10 cellular contexts compared by ENCODE assay signal in the genomic region with DNA sequence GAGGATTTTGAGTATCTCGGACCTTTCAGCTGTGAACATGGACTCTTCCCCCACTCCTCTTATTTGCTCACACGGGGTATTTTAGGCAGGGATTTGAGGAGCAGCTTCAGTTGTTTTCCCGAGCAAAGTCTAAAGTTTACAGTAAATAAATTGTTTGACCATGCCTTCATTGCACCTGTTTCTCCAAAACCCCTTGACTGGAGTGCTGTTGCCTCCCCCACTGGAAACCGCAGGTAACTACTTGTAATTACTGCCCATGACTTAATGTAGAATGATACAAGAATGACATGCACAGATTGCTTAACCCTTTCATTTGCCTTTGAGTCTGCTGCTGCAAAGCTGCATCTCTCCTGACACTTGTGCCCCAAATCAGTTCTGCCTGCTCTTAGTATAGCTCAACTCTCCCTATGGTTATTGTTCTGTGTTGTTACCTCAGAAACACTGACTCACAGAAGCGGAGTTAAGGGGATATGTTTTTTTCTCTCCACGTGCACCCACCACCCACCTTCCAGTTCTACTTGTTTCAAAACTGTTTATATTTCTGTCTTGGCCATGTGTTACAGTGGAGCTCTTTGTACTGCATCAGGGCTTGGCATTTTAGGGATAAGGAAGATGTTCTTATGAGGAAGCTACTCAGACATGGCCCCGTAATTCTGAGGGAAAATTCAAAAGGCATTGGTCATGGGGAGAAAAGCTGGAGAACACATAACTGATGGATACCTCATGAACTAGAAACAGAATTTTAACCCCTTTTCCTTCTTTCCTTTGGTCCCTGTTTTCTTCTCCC. TPM values are rescaled to one million over a fixed set of nuclear protein-coding genes. Genes with fewer than 3 reads are reported as not detected.
DNase-seq lines count a peak whose midpoint lies in the region; ATAC-seq, FAIRE-seq and TF ChIP-seq lines count a peak whose summit lies in the region.
"Had no signal": no experiment of that assay in that cellular context is flagged by ENCODE, and none has a peak within 500 bp of the region (broad histone marks: within the 10 kb centered on the region; RNA-seq: fewer than 3 reads in every experiment).

No MANE protein-coding gene starts in this region.

- H3K9me1 ChIP-seq in keratinocyte (ENCODE audit: control insufficient read depth, extremely low read depth, insufficient read depth, low read length): no peaks in the 10 kb centered on the region

- H3K9me3 ChIP-seq in T-helper 17 cell (ENCODE audit: control insufficient read depth, low read length, poor library complexity, severe bottlenecking) (no peaks in the 10 kb centered on the region), keratinocyte (ENCODE audit: control insufficient read depth, low read depth, low read length) (no peaks in the 10 kb centered on the region), thoracic aorta (no peaks in the 10 kb centered on the region)

- H3K4me1 ChIP-seq in keratinocyte (ENCODE audit: control insufficient read depth, extremely low read depth, insufficient read depth, low read length): peaks cover 29% of the 10 kb centered on the region
- H3K4me1 ChIP-seq in thoracic aorta (ENCODE audit: control insufficient read depth in 1 of 2, low read depth in 2 of 2): peaks cover 13 to 39% of the 10 kb centered on the region in 2 donors

- H3K27me3 ChIP-seq in keratinocyte (ENCODE audit: control insufficient read depth, extremely low read depth, insufficient read depth, low read length) (no peaks in the 10 kb centered on the region), thoracic aorta (replicated peaks; ENCODE audit: insufficient read depth) (no peaks in the 10 kb centered on the region)

- TF ChIP-seq CTCF in keratinocyte (optimal IDR thresholded peaks at IDR 0.05 in 1 of 3, IDR thresholded peaks at IDR 0.05 in 1 of 3, conservative IDR thresholded peaks at IDR 0.05 in 1 of 3; ENCODE audit: extremely low read depth in 1 of 3, insufficient read depth in 2 of 3, low read length in 3 of 3): peak; percentile 30 to 65 (median 36)
- no peak for TF ChIP-seq CTCF in thoracic aorta (IDR thresholded peaks at IDR 0.05)

- no peak for TF ChIP-seq POLR2A in GM12891 (IDR thresholded peaks at IDR 0.05; ENCODE audit: low read depth, low read length)

- no peak for DNase-seq in activated T-cell treated with anti-CD3 and anti-CD28 coated beads, Interleukin-2, amount 50 U/mL, for 4 hours
- DNase-seq in activated T-cell treated with anti-CD3 and anti-CD28 coated beads, Interleukin-2, amount 50 U/mL, for 1 hour: no peak
- DNase-seq in T-helper 17 cell: no peak
- DNase-seq in keratinocyte (ENCODE audit: low read depth, low spot score): no peak
- DNase-seq in thoracic aorta (ENCODE audit: low spot score): no peak
- DNase-seq in mucosa of gallbladder (ENCODE audit: low spot score): no peak
- DNase-seq in GM12891 (ENCODE audit: insufficient read length, low spot score): no peak
- DNase-seq: DND-41 had no signal

- dilution Hi-C loops in keratinocyte (cut with MboI; ENCODE audit: extremely low pct_ligation_motif_present, low sequenced_read_pairs): no loop called here

- H3K36me3 ChIP-seq in keratinocyte (ENCODE audit: control insufficient read depth in 2 of 2, extremely low read depth in 1 of 2, insufficient read depth in 2 of 2, low read length in 2 of 2) (peaks cover 11 to 27% of the 10 kb centered on the region in 2 experiments), thoracic aorta (no peaks in the 10 kb centered on the region)

- no peak for ATAC-seq in activated T-cell treated with anti-CD3 and anti-CD28 coated beads, Interleukin-2, amount 50 U/mL, for 4 hours
- ATAC-seq in T-helper 17 cell (no peak), thoracic aorta (ENCODE audit: insufficient number of reproducible peaks, low FRiP score, low read depth) (no peak), HG03175 (IDR thresholded peaks at IDR 0.05; ENCODE audit: unreplicated experiment) (no peak)

- peak overlapping the region; percentile 72 to 99 (median 83) for H3K4me3 ChIP-seq in keratinocyte (ENCODE audit: control insufficient read depth in 2 of 3, extremely low read depth in 1 of 3, insufficient read depth in 2 of 3, low read depth in 1 of 3, low read length in 3 of 3)
- peak overlapping the region; percentile 74 for H3K4me3 ChIP-seq in thoracic aorta

- peaks cover 70% of the 10 kb centered on the region for H3K79me2 ChIP-seq in keratinocyte (ENCODE audit: control insufficient read depth, insufficient read depth, low read length)

- H3K9ac ChIP-seq in keratinocyte (ENCODE audit: control insufficient read depth, extremely low read depth, insufficient read depth, low read length): peak overlapping the region; percentile 88

- peaks cover 42% of the 10 kb centered on the region for H4K20me1 ChIP-seq in keratinocyte (ENCODE audit: control insufficient read depth, extremely low read depth, insufficient read depth, low read length)

- no peak overlapping the region for H2AFZ ChIP-seq in keratinocyte (ENCODE audit: control insufficient read depth, low read length)

- H3K27ac ChIP-seq in keratinocyte (ENCODE audit: control insufficient read depth, insufficient read depth, low read length): peak overlapping the region; percentile 94
- no peak overlapping the region for H3K27ac ChIP-seq in thoracic aorta

- H3K4me3 Mint-ChIP-seq in activated T-cell treated with anti-CD3 and anti-CD28 coated beads, Interleukin-2, amount 50 U/mL, for 4 hours: peak overlapping the region; percentile 83
- H3K4me3 Mint-ChIP-seq in T-helper 17 cell: peak overlapping the region; percentile 90

- FAIRE-seq in keratinocyte (lab: Jason Lieb, UNC) (peak; percentile 61), GM12891 (lab: Jason Lieb, UNC) (no peak)
- FAIRE-seq: colon had no signal

- H3K4me2 ChIP-seq in keratinocyte (ENCODE audit: control insufficient read depth, extremely low read depth, insufficient read depth, low read depth, low read length): peak overlapping the region; percentile 82

- no peaks in the 10 kb centered on the region for H3K36me3 Mint-ChIP-seq in activated T-cell treated with anti-CD3 and anti-CD28 coated beads, Interleukin-2, amount 50 U/mL, for 4 hours (ENCODE audit: insufficient read depth)
- peaks cover 2% of the 10 kb centered on the region for H3K36me3 Mint-ChIP-seq in T-helper 17 cell (ENCODE audit: low read depth)

- peak overlapping the region; percentile 67 for H3K27ac Mint-ChIP-seq in T-helper 17 cell

- H3K9me3 Mint-ChIP-seq in activated T-cell treated with anti-CD3 and anti-CD28 coated beads, Interleukin-2, amount 50 U/mL, for 4 hours: no peaks in the 10 kb centered on the region

- H3K27me3 Mint-ChIP-seq in activated T-cell treated with anti-CD3 and anti-CD28 coated beads, Interleukin-2, amount 50 U/mL, for 4 hours (ENCODE audit: low read depth): no peaks in the 10 kb centered on the region
- H3K27me3 Mint-ChIP-seq in T-helper 17 cell: peaks cover 13% of the 10 kb centered on the region

- H3K4me1 Mint-ChIP-seq in activated T-cell treated with anti-CD3 and anti-CD28 coated beads, Interleukin-2, amount 50 U/mL, for 4 hours (ENCODE audit: low read depth): peaks cover 58% of the 10 kb centered on the region
- H3K4me1 Mint-ChIP-seq in T-helper 17 cell: peaks cover 56% of the 10 kb centered on the region

TF ChIP-seq in GM12891, 5 proteins besides CTCF, POLR2A, EP300 and RAD21:
- TF ChIP-seq SPI1 (IDR thresholded peaks at IDR 0.05; ENCODE audit: low read depth, low read length) (no peak), POLR2AphosphoS5 (IDR thresholded peaks at IDR 0.05; ENCODE audit: low read depth, low read length) (no peak), TAF1 (IDR thresholded peaks at IDR 0.05; ENCODE audit: low read depth, low read length) (no peak), PAX5 (IDR thresholded peaks at IDR 0.05; ENCODE audit: insufficient read depth, low read length, severe bottlenecking) (no peak), POU2F2 (IDR thresholded peaks at IDR 0.05; ENCODE audit: low read depth, low read length) (no peak)
TF ChIP-seq in GM12891: peak in this region for 0.

RNA-seq across cellular contexts. Expression of a gene that starts 2.2 kb away (rescaled TPM):
- under 1 TPM; 0.18 to 0.54 (median 0.26) TPM for total RNA-seq in activated T-cell treated with anti-CD3 and anti-CD28 coated beads, Interleukin-2, amount 50 U/mL, for 4 hours
- total RNA-seq in T-helper 17 cell (1 to 10 TPM; 2.9 to 5.7 TPM), thoracic aorta (1 to 10 TPM; 2.8 to 3.7 TPM), mucosa of gallbladder (3.4 TPM)
- polyA plus RNA-seq in keratinocyte: 29.4 to 39.7 TPM (median 36.3 TPM) in 3 replicates
- 5.7 TPM for polyA plus RNA-seq in keratinocyte (2011; ENCODE audit: low read depth)
- 10.7 and 14.0 TPM in 2 replicates for polyA plus RNA-seq in keratinocyte (2011; cell fraction: cytosol; rRNA removed)
- polyA plus RNA-seq in keratinocyte (2011; cell fraction: nucleus; rRNA removed): 57.7 and 60.8 TPM in 2 replicates
- polyA plus RNA-seq in keratinocyte (2012; ENCODE audit: low replicate concordance): 15.9 and 24.5 TPM in 2 replicates
- 31.1 to 81.8 TPM (median 79.6 TPM) in 3 replicates for polyA minus RNA-seq in keratinocyte
- 30.5 TPM for polyA minus RNA-seq in keratinocyte (2011; cell fraction: cytosol; rRNA and poly(A)+ RNA removed)
- polyA minus RNA-seq in keratinocyte (2011; cell fraction: nucleus; rRNA and poly(A)+ RNA removed): 65.9 and 82.1 TPM in 2 replicates
- 0.04 TPM for polyA plus RNA-seq in GM12891 (2012; ENCODE audit: low read depth, missing spikeins)
